10 cellular contexts compared by ENCODE assay signal in the genomic region with DNA sequence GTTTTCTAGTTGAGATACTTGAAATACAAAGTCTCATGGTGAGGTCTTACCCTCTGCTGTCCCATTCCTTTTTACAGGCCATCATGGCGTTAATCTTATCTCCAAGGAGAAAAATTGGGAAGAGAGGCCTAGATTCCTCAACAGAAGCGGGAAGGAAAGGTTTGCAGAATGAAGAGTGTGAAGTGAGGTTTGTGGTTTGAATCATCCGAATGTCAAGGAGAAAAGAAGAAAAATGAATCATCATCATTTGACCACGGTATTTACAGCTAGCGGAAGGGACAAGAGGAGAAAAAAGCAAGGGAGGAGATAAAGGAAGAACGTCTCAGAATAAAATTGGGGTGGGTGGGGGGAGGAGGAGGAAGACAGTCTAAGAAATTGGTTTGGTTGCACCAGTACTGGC. TPM values are rescaled to one million over a fixed set of nuclear protein-coding genes. Genes with fewer than 3 reads are reported as not detected.
DNase-seq lines count a peak whose midpoint lies in the region; ATAC-seq and TF ChIP-seq lines count a peak whose summit lies in the region.
"Had no signal": no experiment of that assay in that cellular context is flagged by ENCODE, and none has a peak within 500 bp of the region (broad histone marks: within the 10 kb centered on the region; RNA-seq: fewer than 3 reads in every experiment).

No MANE protein-coding gene starts in this region.

- H3K27me3 ChIP-seq in CD4-positive, alpha-beta T cell (ENCODE audit: control insufficient read depth, insufficient read depth, low read length): peaks cover 6% of the 10 kb centered on the region
- peaks cover 14% of the 10 kb centered on the region for H3K27me3 ChIP-seq in IMR-90 (ENCODE audit: control insufficient read depth, insufficient read depth, low read length)
- no peaks in the 10 kb centered on the region for H3K27me3 ChIP-seq in adrenal gland
- no peaks in the 10 kb centered on the region for H3K27me3 ChIP-seq in mesendoderm (ENCODE audit: insufficient read depth, low read length, poor library complexity)
- H3K27me3 ChIP-seq in stomach: peaks cover 0 to 22% (median 0%) of the 10 kb centered on the region in 3 donors

- H3K4me3 ChIP-seq in IMR-90 (ENCODE audit: insufficient read depth, low read depth, low read length) (no peak overlapping the region), adrenal gland (no peak overlapping the region), mesendoderm (ENCODE audit: low read length) (no peak overlapping the region), stomach (no peak overlapping the region), coronary artery (no peak overlapping the region)

- no peaks in the 10 kb centered on the region for H3K9me3 ChIP-seq in CD4-positive, alpha-beta T cell (ENCODE audit: control insufficient read depth, low read length)
- H3K9me3 ChIP-seq in IMR-90 (ENCODE audit: control insufficient read depth, insufficient read depth, low read length) (no peaks in the 10 kb centered on the region), adrenal gland (replicated peaks in 1 of 3) (no peaks in the 10 kb centered on the region), stomach (no peaks in the 10 kb centered on the region)

- no peak for ATAC-seq in CD4-positive, alpha-beta T cell (ENCODE audit: poor library complexity)
- ATAC-seq in IMR-90 (ENCODE audit: low read depth): no peak
- ATAC-seq in activated CD4-positive, alpha-beta T cell treated with anti-CD3 and anti-CD28 coated beads for 36 hours: no peak

- intact Hi-C loops in CD4-positive, alpha-beta T cell (cut with DNase I, micrococcal nuclease): loop anchor here (5.0 to 10.0 kb wide), 9 partner anchors 226 to 1134 kb away; a partner anchor contains a TSS
- intact Hi-C loops in IMR-90 (cut with micrococcal nuclease): loop anchor here (5.0 kb wide), 3 partner anchors 151 to 571 kb away; no protein-coding TSS in a partner anchor
- intact Hi-C loops in adrenal gland (cut with DNase I): loop anchor here (5.0 kb wide), 2 partner anchors 131 to 136 kb away; no protein-coding TSS in a partner anchor
- intact Hi-C loops in stomach (cut with DNase I; ENCODE audit: low total_unique reads): no loop called here
- intact Hi-C loops in activated CD4-positive, alpha-beta T cell treated with anti-CD3 and anti-CD28 coated beads for 36 hours (cut with DNase I, micrococcal nuclease): loop anchor here (5.0 to 10.0 kb wide), 4 partner anchors 276 to 1137 kb away; a partner anchor contains a TSS

- TF ChIP-seq POLR2A in IMR-90 (IDR thresholded peaks at IDR 0.05; ENCODE audit: low read depth, low read length) (no peak), adrenal gland (IDR thresholded peaks at IDR 0.05) (no peak), stomach (IDR thresholded peaks at IDR 0.05) (no peak)

- TF ChIP-seq CTCF in CD4-positive, alpha-beta T cell (IDR thresholded peaks at IDR 0.05): no peak
- TF ChIP-seq CTCF in IMR-90 (conservative IDR thresholded peaks at IDR 0.05; ENCODE audit: low read depth, low read length): no peak
- TF ChIP-seq CTCF in adrenal gland (IDR thresholded peaks at IDR 0.05): no peak
- TF ChIP-seq CTCF in stomach (IDR thresholded peaks at IDR 0.05): no peak
- TF ChIP-seq CTCF in coronary artery (IDR thresholded peaks at IDR 0.05): no peak

- dilution Hi-C loops in IMR-90 (cut with HindIII; ENCODE audit: low sequenced_read_pairs, unreplicated experiment): no loop called here

- no CpG with 5 or more reads among the region's 6 CpGs for WGBS in IMR-90 (ENCODE audit: extremely low coverage in 2 of 2, insufficient read length in 1 of 2), 2 experiments
- 28 to 37% (median 32%) methylated on average over 6 of the region's 6 CpGs for WGBS in adrenal gland, 4 donors
- WGBS in mesendoderm (ENCODE audit: extremely low coverage, insufficient coverage, low lambda C conversion rate): no CpG with 5 or more reads among the region's 6 CpGs
- WGBS in stomach, 5 donors: 60 to 77% (median 74%) methylated on average over 6 of the region's 6 CpGs

- no peak overlapping the region for H4K8ac ChIP-seq in IMR-90 (ENCODE audit: low read depth in 2 of 2, low read length in 2 of 2)
- peak overlapping the region; percentile 87 for H4K8ac ChIP-seq in mesendoderm (ENCODE audit: low read depth, low read length)

- H3K36me3 ChIP-seq in IMR-90 (ENCODE audit: control insufficient read depth, insufficient read depth, low read length): no peaks in the 10 kb centered on the region
- no peaks in the 10 kb centered on the region for H3K36me3 ChIP-seq in adrenal gland (replicated peaks in 1 of 2)
- H3K36me3 ChIP-seq in mesendoderm (ENCODE audit: control insufficient read depth, insufficient read depth, low read length): no peaks in the 10 kb centered on the region
- H3K36me3 ChIP-seq in stomach: peaks cover 0 to 10% (median 3%) of the 10 kb centered on the region in 4 donors

- peaks cover 31% of the 10 kb centered on the region for H3K79me2 ChIP-seq in mesendoderm (ENCODE audit: control insufficient read depth, insufficient read depth, low read length)

- BruUV-seq in IMR-90 (replicated peaks; lab: Mats Ljungman, UMichigan): no TSS peak

- H2BK120ac ChIP-seq in IMR-90 (ENCODE audit: low read depth, low read length): no peak overlapping the region
- no peak overlapping the region for H2BK120ac ChIP-seq in mesendoderm (ENCODE audit: low read depth, low read length)

- H3K9ac ChIP-seq in IMR-90 (ENCODE audit: low read depth, low read length) (no peak overlapping the region), mesendoderm (ENCODE audit: low read length) (peak overlapping the region; percentile 76)

- H3K9me1 ChIP-seq in IMR-90 (ENCODE audit: insufficient read depth, low read length): peaks cover 9% of the 10 kb centered on the region

- H3K27me3 Mint-ChIP-seq in CD4-positive, alpha-beta T cell: peaks cover 36% of the 10 kb centered on the region
- peaks cover 20% of the 10 kb centered on the region for H3K27me3 Mint-ChIP-seq in activated CD4-positive, alpha-beta T cell treated with anti-CD3 and anti-CD28 coated beads for 36 hours

- no peak for DNase-seq in CD4-positive, alpha-beta T cell
- DNase-seq in IMR-90 (peak; percentile 9), adrenal gland (no peak), mesendoderm (no peak), stomach (no peak), coronary artery (ENCODE audit: low spot score) (no peak)
- no peak for DNase-seq in activated CD4-positive, alpha-beta T cell treated with anti-CD3 and anti-CD28 coated beads for 36 hours
- no peak for DNase-seq in activated CD4-positive, alpha-beta T cell treated with anti-CD3 and anti-CD28 coated beads, Interleukin-2, amount 50 U/mL, for 4 hours
- DNase-seq: activated T-cell treated with anti-CD3 and anti-CD28 coated beads, Interleukin-2, amount 50 U/mL, for 48 hours; NCI-H1105 had no signal

- peaks cover 5% of the 10 kb centered on the region; the same call in 1 of the 2 replicates for H4K20me1 ChIP-seq in IMR-90 (ENCODE audit: insufficient read depth, low read length)

- peaks cover 43% of the 10 kb centered on the region for H3K4me1 Mint-ChIP-seq in CD4-positive, alpha-beta T cell (ENCODE audit: low read depth)
- H3K4me1 Mint-ChIP-seq in activated CD4-positive, alpha-beta T cell treated with anti-CD3 and anti-CD28 coated beads for 36 hours: peaks cover 43% of the 10 kb centered on the region

- no peak overlapping the region for H4K91ac ChIP-seq in IMR-90 (ENCODE audit: insufficient read depth, low read depth, low read length)

- peak overlapping the region; percentile 58 for H3K4me3 Mint-ChIP-seq in CD4-positive, alpha-beta T cell
- no peak overlapping the region for H3K4me3 Mint-ChIP-seq in activated CD4-positive, alpha-beta T cell treated with anti-CD3 and anti-CD28 coated beads for 36 hours

- H3K36me3 Mint-ChIP-seq in CD4-positive, alpha-beta T cell (ENCODE audit: low read depth): peaks cover 12% of the 10 kb centered on the region
- peaks cover 7% of the 10 kb centered on the region for H3K36me3 Mint-ChIP-seq in activated CD4-positive, alpha-beta T cell treated with anti-CD3 and anti-CD28 coated beads for 36 hours (ENCODE audit: low read depth)

- no peak overlapping the region for H2AK9ac ChIP-seq in IMR-90 (replicated peaks; ENCODE audit: low read depth, low read length, poor library complexity)

- H3K18ac ChIP-seq in IMR-90 (ENCODE audit: low read depth, low read length): no peak overlapping the region
- H3K18ac ChIP-seq in mesendoderm (ENCODE audit: low read length): no peak overlapping the region

- H3K4me1 ChIP-seq in IMR-90 (ENCODE audit: control insufficient read depth, insufficient read depth, low read length) (peaks cover 4% of the 10 kb centered on the region), adrenal gland (replicated peaks in 1 of 2) (peaks cover 25 to 27% of the 10 kb centered on the region in 2 donors), mesendoderm (ENCODE audit: control insufficient read depth, low read depth, low read length) (no peaks in the 10 kb centered on the region), stomach (peaks cover 21 to 42% (median 39%) of the 10 kb centered on the region in 4 donors)

- no peak overlapping the region for H3K4ac ChIP-seq in IMR-90 (ENCODE audit: low read depth, low read length)
- H3K4ac ChIP-seq in mesendoderm (ENCODE audit: low read depth, low read length): no peak overlapping the region

- POLR2A ChIA-PET in CD4-positive, alpha-beta T cell (lab: Charles Lee): interaction anchor here (0.5 kb wide), 1 partner anchor 66 kb away, joined by 3 read pairs; no protein-coding TSS in a partner anchor
- POLR2A ChIA-PET in IMR-90 (lab: Charles Lee; ENCODE audit: unreplicated experiment): no interaction called here
- POLR2A ChIA-PET in activated CD4-positive, alpha-beta T cell treated with anti-CD3 and anti-CD28 coated beads for 36 hours (lab: Charles Lee): no interaction called here

- H2BK5ac ChIP-seq in IMR-90 (ENCODE audit: low read depth, low read length, poor library complexity, severe bottlenecking) (no peak overlapping the region), mesendoderm (ENCODE audit: low read length) (no peak overlapping the region)

- TF ChIP-seq RAD21 in IMR-90 (IDR thresholded peaks at IDR 0.05; ENCODE audit: low read length): no peak

- H2BK15ac ChIP-seq in IMR-90 (ENCODE audit: low read depth, low read length) (no peak overlapping the region), mesendoderm (replicated peaks; ENCODE audit: low read depth) (no peak overlapping the region)

- TF ChIP-seq EP300 in stomach (IDR thresholded peaks at IDR 0.05): no peak

- H2AK5ac ChIP-seq in IMR-90 (ENCODE audit: low read depth, low read length): no peak overlapping the region
- H2AK5ac ChIP-seq in mesendoderm (ENCODE audit: low read length): no peak overlapping the region

- peaks cover 13 to 33% of the 10 kb centered on the region in 2 experiments for H3K79me1 ChIP-seq in IMR-90 (ENCODE audit: low read depth in 1 of 2, low read length in 2 of 2)
- H3K79me1 ChIP-seq in mesendoderm (ENCODE audit: low read length): peaks cover 20% of the 10 kb centered on the region

- no peak overlapping the region for H2BK20ac ChIP-seq in IMR-90 (ENCODE audit: low read depth, low read length)

- H4K5ac ChIP-seq in IMR-90 (ENCODE audit: low read depth, low read length): no peak overlapping the region
- no peak overlapping the region for H4K5ac ChIP-seq in mesendoderm (ENCODE audit: low read length)

- H3K56ac ChIP-seq in IMR-90 (ENCODE audit: extremely low read depth, insufficient read depth, low read length): no peak overlapping the region
- peak overlapping the region; percentile 93 for H3K56ac ChIP-seq in mesendoderm (ENCODE audit: low read length)

- H3K27ac ChIP-seq in CD4-positive, alpha-beta T cell (ENCODE audit: low read depth, low read length): no peak overlapping the region
- H3K27ac ChIP-seq in IMR-90 (ENCODE audit: insufficient read depth, low read length) (no peak overlapping the region), adrenal gland (peak overlapping the region in 4 of 5 donors; percentile 10 to 88 (median 68)), mesendoderm (ENCODE audit: low read depth, low read length) (no peak overlapping the region), stomach (no peak overlapping the region), coronary artery (no peak overlapping the region)

- H3K23ac ChIP-seq in IMR-90 (ENCODE audit: low read depth, low read length) (no peak overlapping the region), mesendoderm (ENCODE audit: low read length) (no peak overlapping the region)

- CTCF ChIA-PET in CD4-positive, alpha-beta T cell (lab: Charles Lee): interaction anchor here (0.9 to 1.2 kb wide), 3 partner anchors 10 to 338 kb away, joined by 3 to 8 read pairs (median 3); a partner anchor contains a TSS
- CTCF ChIA-PET in IMR-90 (lab: Yijun Ruan, JAX): interaction anchor here (0.6 to 1.7 kb wide), 4 partner anchors 26 to 754 kb away, joined by 3 to 7 read pairs (median 4); no protein-coding TSS in a partner anchor
- CTCF ChIA-PET in activated CD4-positive, alpha-beta T cell treated with anti-CD3 and anti-CD28 coated beads for 36 hours (lab: Charles Lee): interaction anchor here (0.6 to 2.2 kb wide), 3 partner anchors 10 to 88 kb away, joined by 3 to 9 read pairs (median 3); no protein-coding TSS in a partner anchor

- H3K14ac ChIP-seq in IMR-90 (replicated peaks; ENCODE audit: low read depth, low read length): no peak overlapping the region

- peak overlapping the region; percentile 99 for H2AFZ ChIP-seq in IMR-90 (replicated peaks; ENCODE audit: low read length, poor library complexity)

- H3K9me3 Mint-ChIP-seq in CD4-positive, alpha-beta T cell: no peaks in the 10 kb centered on the region
- no peaks in the 10 kb centered on the region for H3K9me3 Mint-ChIP-seq in activated CD4-positive, alpha-beta T cell treated with anti-CD3 and anti-CD28 coated beads for 36 hours (ENCODE audit: low read depth)

- no peak overlapping the region for H3K27ac Mint-ChIP-seq in CD4-positive, alpha-beta T cell
- no peak overlapping the region for H3K27ac Mint-ChIP-seq in activated CD4-positive, alpha-beta T cell treated with anti-CD3 and anti-CD28 coated beads for 36 hours

- no peak overlapping the region for H3K4me2 ChIP-seq in IMR-90 (ENCODE audit: low read depth, low read length)
- H3K4me2 ChIP-seq in mesendoderm (ENCODE audit: low read length): peak overlapping the region; percentile 96

- in situ Hi-C loops in IMR-90 (cut with MboI; ENCODE audit: low sequenced_read_pairs): loop anchor here (10.0 kb wide), 1 partner anchor 133 kb away; no protein-coding TSS in a partner anchor

RNA-seq across cellular contexts. Expression of a gene that starts 0.9 kb away (rescaled TPM):
- 10 to 100 TPM; 17.3 to 21.4 TPM for total RNA-seq in CD4-positive, alpha-beta T cell
- total RNA-seq in IMR-90 (2012; rRNA removed): 16.7 and 17.8 TPM in 2 replicates
- polyA plus RNA-seq in IMR-90 (2012; rRNA removed): 9.0 and 9.1 TPM in 2 replicates
- 2.3 and 3.3 TPM in 2 replicates for polyA plus RNA-seq in IMR-90 (2012; cell fraction: cytosol; rRNA removed)
- 5.1 and 21.7 TPM in 2 replicates for polyA plus RNA-seq in IMR-90 (2012; cell fraction: nucleus; rRNA removed; ENCODE audit: low replicate concordance)
- 10 to 100 TPM; 36.3 to 80.1 (median 50.6) TPM for total RNA-seq in adrenal gland
- polyA plus RNA-seq in adrenal gland: 10 to 100 TPM; 12.0 to 57.8 (median 16.3) TPM
- 21.9 TPM for polyA plus RNA-seq in mesendoderm (2013, experiment 1 of 2)
- polyA plus RNA-seq in mesendoderm (2013, experiment 2 of 2): 22.2 TPM
- total RNA-seq in stomach: 10 to 100 TPM; 16.5 to 51.3 (median 34.8) TPM
- polyA plus RNA-seq in stomach: 10 to 100 TPM in 2 of 3 donors, 1 to 10 TPM in 1; 8.9 to 16.8 (median 11.3) TPM
- total RNA-seq in activated CD4-positive, alpha-beta T cell treated with anti-CD3 and anti-CD28 coated beads for 36 hours: 10 to 100 TPM; 28.1 to 32.0 TPM

Comparison
In these comparisons a context has a peak if more than half of its experiments do, and no peak if none do; other contexts are left out.
1. H3K27ac ChIP-seq: peak in adrenal gland (4 of 5); none in CD4-positive, alpha-beta T cell (single experiment), IMR-90 (single experiment), mesendoderm (single experiment), stomach (0 of 5) and coronary artery (0 of 2).